In the genomic region with DNA sequence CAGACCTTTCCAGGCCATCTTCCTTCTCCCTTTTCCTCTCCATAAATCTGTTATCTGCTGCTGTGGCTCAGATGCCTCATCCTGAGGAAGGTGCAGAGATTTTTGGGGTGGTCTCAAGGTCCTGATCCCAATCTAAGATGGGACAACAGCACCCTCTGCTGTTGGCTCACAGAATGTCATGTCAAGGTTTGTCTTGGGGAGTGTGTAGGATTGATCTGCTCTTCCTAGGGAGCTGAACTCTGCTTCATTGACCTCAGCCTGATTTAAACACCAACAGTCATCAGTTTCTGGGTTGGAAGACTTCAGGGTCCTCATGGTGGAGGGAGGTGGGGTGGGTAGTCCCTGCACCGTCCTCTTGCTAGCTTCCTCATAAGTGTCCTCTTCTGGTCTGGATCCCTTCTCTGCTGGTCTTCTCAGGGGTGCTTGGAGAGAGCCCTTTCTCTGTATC, we compare ENCODE assay signal across 8 cellular contexts.
DNase-seq lines count a peak whose midpoint lies in the region; ATAC-seq, FAIRE-seq and TF ChIP-seq lines count a peak whose summit lies in the region.

No MANE protein-coding gene starts in this region.

- H3K4me3 ChIP-seq in PC-9 (no peak overlapping the region), foreskin fibroblast (ENCODE audit: low read depth in 1 of 2, low read length in 2 of 2) (no peak overlapping the region), thoracic aorta (no peak overlapping the region)

- POLR2A ChIA-PET in PC-9 (lab: Charles Lee; ENCODE audit: unreplicated experiment): no interaction called here

- no peak overlapping the region for H2AFZ ChIP-seq in PC-9

- peak; percentile 16 to 21 for DNase-seq in AML-193 (lab: John Stamatoyannopoulos, UW)
- peak; percentile 30 for DNase-seq in H54 (ENCODE audit: insufficient read length, low spot score)
- peak; percentile 39 to 49 for DNase-seq in PC-9
- peak; percentile 25 for DNase-seq in activated T-helper 1 cell treated with anti-CD3 and anti-CD28 coated beads, Interleukin-12 subunit alpha, Interleukin-12 subunit beta, Interleukin-2, Interleukin-4 antibody, amounts not matched to agents 30 ng/mL and 10 ng/mL and 1 ng/mL, durations not matched to agents 14 hours and 24 hours and 36 hours (ENCODE audit: low spot score)
- DNase-seq in foreskin fibroblast: peak; percentile 26 to 72
- peak; percentile 39 for DNase-seq in occipital lobe (lab: John Stamatoyannopoulos, UW)
- DNase-seq in thoracic aorta (ENCODE audit: low spot score): no peak
- no peak for DNase-seq in NCI-H526 treated with DMSO at 0.1 percent for 48 hours (lab: John Stamatoyannopoulos, UW)

- no peak overlapping the region for H3K4me2 ChIP-seq in PC-9

- H3K27ac Mint-ChIP-seq in activated T-helper 1 cell treated with anti-CD3 and anti-CD28 coated beads, Interleukin-12 subunit alpha, Interleukin-12 subunit beta, Interleukin-2, Interleukin-4 antibody, amounts not matched to agents 30 ng/mL and 10 ng/mL and 1 ng/mL, durations not matched to agents 14 hours and 24 hours and 36 hours: peak overlapping the region; percentile 79

- H3F3A ChIP-seq in PC-9 (ENCODE audit: insufficient read depth, low read depth): no peaks in the 10 kb centered on the region; the same call in 1 of the 2 replicates

- H3K9me3 Mint-ChIP-seq in activated T-helper 1 cell treated with anti-CD3 and anti-CD28 coated beads, Interleukin-12 subunit alpha, Interleukin-12 subunit beta, Interleukin-2, Interleukin-4 antibody, amounts not matched to agents 30 ng/mL and 10 ng/mL and 1 ng/mL, durations not matched to agents 14 hours and 24 hours and 36 hours: no peaks in the 10 kb centered on the region

- FAIRE-seq in H54 (lab: Jason Lieb, UNC): no peak

- H3K27ac ChIP-seq in PC-9 (no peak overlapping the region), thoracic aorta (no peak overlapping the region)

- H3K9me3 ChIP-seq in PC-9 (ENCODE audit: insufficient read depth, low read depth) (no peaks in the 10 kb centered on the region), thoracic aorta (no peaks in the 10 kb centered on the region)

- H4K20me1 ChIP-seq in PC-9 (ENCODE audit: insufficient read depth): no peaks in the 10 kb centered on the region

- peak; percentile 99 for TF ChIP-seq CTCF in PC-9 (conservative IDR thresholded peaks at IDR 0.05)
- TF ChIP-seq CTCF in foreskin fibroblast (IDR thresholded peaks at IDR 0.05; ENCODE audit: low read depth, low read length): peak; percentile 56
- TF ChIP-seq CTCF in thoracic aorta (IDR thresholded peaks at IDR 0.05): peak; percentile 84

- TF ChIP-seq POLR2A in H54 (IDR thresholded peaks at IDR 0.05; ENCODE audit: low read depth, low read length): no peak

- H3K27me3 ChIP-seq in PC-9 (ENCODE audit: insufficient read depth, low read depth) (no peaks in the 10 kb centered on the region), thoracic aorta (replicated peaks; ENCODE audit: insufficient read depth) (no peaks in the 10 kb centered on the region)

- H3K27me3 Mint-ChIP-seq in activated T-helper 1 cell treated with anti-CD3 and anti-CD28 coated beads, Interleukin-12 subunit alpha, Interleukin-12 subunit beta, Interleukin-2, Interleukin-4 antibody, amounts not matched to agents 30 ng/mL and 10 ng/mL and 1 ng/mL, durations not matched to agents 14 hours and 24 hours and 36 hours (ENCODE audit: insufficient read depth): no peaks in the 10 kb centered on the region

- no peaks in the 10 kb centered on the region for H3K79me2 ChIP-seq in PC-9 (ENCODE audit: low read depth)

- CTCF ChIA-PET in PC-9 (lab: Charles Lee): interaction anchor here (0.6 to 1.5 kb wide), 3 partner anchors 76 to 357 kb away, joined by 4 to 13 read pairs (median 5); a partner anchor contains a TSS

- no peak overlapping the region for H3K4me3 Mint-ChIP-seq in activated T-helper 1 cell treated with anti-CD3 and anti-CD28 coated beads, Interleukin-12 subunit alpha, Interleukin-12 subunit beta, Interleukin-2, Interleukin-4 antibody, amounts not matched to agents 30 ng/mL and 10 ng/mL and 1 ng/mL, durations not matched to agents 14 hours and 24 hours and 36 hours

- H3K4me1 Mint-ChIP-seq in activated T-helper 1 cell treated with anti-CD3 and anti-CD28 coated beads, Interleukin-12 subunit alpha, Interleukin-12 subunit beta, Interleukin-2, Interleukin-4 antibody, amounts not matched to agents 30 ng/mL and 10 ng/mL and 1 ng/mL, durations not matched to agents 14 hours and 24 hours and 36 hours (ENCODE audit: low read depth): peaks cover 19% of the 10 kb centered on the region

- BruUV-seq in PC-9 (replicated peaks; lab: Mats Ljungman, UMichigan): no TSS peak

- H3K4me1 ChIP-seq in PC-9 (replicated peaks; ENCODE audit: insufficient read depth) (no peaks in the 10 kb centered on the region), thoracic aorta (ENCODE audit: control insufficient read depth in 1 of 2, low read depth in 2 of 2) (peaks cover 0 to 10% of the 10 kb centered on the region in 2 donors)

- peaks cover 43% of the 10 kb centered on the region for H3K36me3 Mint-ChIP-seq in activated T-helper 1 cell treated with anti-CD3 and anti-CD28 coated beads, Interleukin-12 subunit alpha, Interleukin-12 subunit beta, Interleukin-2, Interleukin-4 antibody, amounts not matched to agents 30 ng/mL and 10 ng/mL and 1 ng/mL, durations not matched to agents 14 hours and 24 hours and 36 hours (ENCODE audit: low read depth)

- H3K9me2 ChIP-seq in PC-9 (ENCODE audit: insufficient read depth): no peaks in the 10 kb centered on the region

- ATAC-seq in thoracic aorta (ENCODE audit: insufficient number of reproducible peaks, low FRiP score, low read depth): no peak

- H3K36me3 ChIP-seq in PC-9 (ENCODE audit: low read depth): peaks cover 19% of the 10 kb centered on the region; the same call in 1 of the 2 replicates
- H3K36me3 ChIP-seq in thoracic aorta: peaks cover 60% of the 10 kb centered on the region

- intact Hi-C loops in PC-9 (cut with micrococcal nuclease; ENCODE audit: unreplicated experiment): loop anchor here (1.0 to 5.0 kb wide), 5 partner anchors 28 to 430 kb away; no protein-coding TSS in a partner anchor
- intact Hi-C loops in activated T-helper 1 cell treated with anti-CD3 and anti-CD28 coated beads, Interleukin-12 subunit alpha, Interleukin-12 subunit beta, Interleukin-2, Interleukin-4 antibody, amounts not matched to agents 30 ng/mL and 10 ng/mL and 1 ng/mL, durations not matched to agents 14 hours and 24 hours and 36 hours (cut with micrococcal nuclease): loop anchor here (1.0 to 5.0 kb wide), 7 partner anchors 28 to 435 kb away; no protein-coding TSS in a partner anchor

Comparison
In these comparisons a context has a peak if more than half of its experiments do, and no peak if none do; other contexts are left out.
1. DNase-seq: peak in AML-193 (2 of 2), H54 (single experiment), PC-9 (2 of 2), activated T-helper 1 cell treated with anti-CD3 and anti-CD28 coated beads, Interleukin-12 subunit alpha, Interleukin-12 subunit beta, Interleukin-2, Interleukin-4 antibody, amounts not matched to agents 30 ng/mL and 10 ng/mL and 1 ng/mL, durations not matched to agents 14 hours and 24 hours and 36 hours (single experiment), foreskin fibroblast (2 of 2) and occipital lobe (single experiment); none in thoracic aorta (single experiment) and NCI-H526 treated with DMSO at 0.1 percent for 48 hours (single experiment).
2. Peak in every context shown above with its lines, with median percentiles within 50 percentile points of each other: CTCF ChIP-seq.